ENCODE assay signal across 20 cellular contexts in the genomic region with DNA sequence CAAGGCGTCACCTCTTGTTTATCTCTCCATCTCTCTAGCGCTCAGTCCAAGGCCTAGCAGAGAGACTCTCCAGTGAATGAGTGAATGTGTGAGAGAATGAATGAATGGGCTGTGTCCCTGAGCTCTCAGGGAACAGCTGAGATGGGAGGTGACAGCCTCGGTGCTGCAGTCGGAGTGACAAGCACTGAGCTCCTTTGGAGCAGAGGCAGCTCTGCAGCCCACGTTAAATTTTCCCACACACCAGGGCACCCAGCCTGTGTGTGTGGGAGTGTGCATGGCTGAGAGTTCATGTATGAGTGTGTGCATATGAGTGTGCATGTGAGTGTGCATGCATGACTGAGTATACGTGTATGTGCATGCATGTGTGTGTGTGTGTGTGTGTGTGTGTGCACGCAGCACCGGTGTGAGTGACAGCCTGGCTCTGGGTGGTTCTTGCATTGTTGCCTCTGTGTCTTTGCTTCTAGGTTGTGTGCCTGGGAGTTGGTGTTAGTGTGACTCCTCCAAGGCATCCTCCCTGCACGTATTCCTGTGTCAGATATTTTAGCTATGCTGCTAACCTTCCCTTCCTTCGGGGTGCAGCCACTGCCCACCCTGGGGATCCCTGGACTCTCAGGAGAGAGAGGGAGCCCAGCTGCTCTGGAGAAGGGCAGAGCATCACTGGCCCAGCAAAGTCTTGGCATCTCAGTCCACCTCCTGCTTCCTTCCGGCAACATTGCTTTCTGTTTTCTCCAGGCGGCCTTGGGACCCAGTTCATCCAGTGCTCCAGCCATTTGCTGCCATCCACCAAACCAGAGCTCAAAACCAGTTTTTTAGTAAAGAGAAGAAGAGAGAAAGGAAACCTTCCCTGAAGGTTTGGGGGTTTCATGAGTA.
"Had no signal": no experiment of that assay in that cellular context is flagged by ENCODE, and none has a peak within 500 bp of the region (broad histone marks: within the 10 kb centered on the region; RNA-seq: fewer than 3 reads in every experiment).

No MANE protein-coding gene starts in this region.

- H3K4me1 Mint-ChIP-seq: activated CD4-positive, alpha-beta memory T cell treated with anti-CD3 and anti-CD28 coated beads, Interleukin-2, amount 10 ng/mL, durations not matched to agents 7 days and 5 days; activated naive CD4-positive, alpha-beta T cell treated with anti-CD3 and anti-CD28 coated beads, Interleukin-2, amount 10 ng/mL, durations not matched to agents 7 days and 5 days; activated naive CD8-positive, alpha-beta T cell treated with anti-CD3 and anti-CD28 coated beads, Interleukin-2, amount 10 ng/mL, durations not matched to agents 7 days and 5 days; T-cell had no signal

- H3K4me1 ChIP-seq: adrenal gland, breast epithelium had no signal

- ATAC-seq: PC-3 had no signal

- H3K27ac ChIP-seq: adrenal gland, breast epithelium, SK-N-MC had no signal

- H3K4me3 Mint-ChIP-seq: activated CD4-positive, alpha-beta memory T cell treated with anti-CD3 and anti-CD28 coated beads, Interleukin-2, amount 10 ng/mL, durations not matched to agents 7 days and 5 days; activated naive CD4-positive, alpha-beta T cell treated with anti-CD3 and anti-CD28 coated beads, Interleukin-2, amount 10 ng/mL, durations not matched to agents 7 days and 5 days; activated naive CD8-positive, alpha-beta T cell treated with anti-CD3 and anti-CD28 coated beads, Interleukin-2, amount 10 ng/mL, durations not matched to agents 7 days and 5 days; T-cell had no signal

- H3K36me3 Mint-ChIP-seq: activated naive CD4-positive, alpha-beta T cell treated with anti-CD3 and anti-CD28 coated beads, Interleukin-2, amount 10 ng/mL, durations not matched to agents 7 days and 5 days; activated naive CD8-positive, alpha-beta T cell treated with anti-CD3 and anti-CD28 coated beads, Interleukin-2, amount 10 ng/mL, durations not matched to agents 7 days and 5 days; T-cell had no signal

- H3K4me3 ChIP-seq: adrenal gland, breast epithelium, MG63, SK-N-MC had no signal

- DNase-seq: activated CD4-positive, alpha-beta T cell treated with anti-CD3 and anti-CD28 coated beads, Interleukin-2, amount 50 U/mL, for 1 hour; activated CD4-positive, CD25-positive, alpha-beta regulatory T cell; activated gamma-delta T cell treated with Interleukin-2 at 50 U/mL for 16 hours; activated naive CD8-positive, alpha-beta T cell treated with anti-CD3 and anti-CD28 coated beads, Interleukin-2, amount 10 ng/mL, durations not matched to agents 7 days and 5 days; activated T-cell treated with anti-CD3 and anti-CD28 coated beads for 4 hours; adrenal gland; MG63; NCI-H1436; NCI-H1694 treated with DMSO at 0.1 percent for 48 hours; NCI-H446; NCI-H524 treated with DMSO at 0.1 percent for 48 hours; NCI-H748 treated with DMSO at 0.1 percent for 48 hours; T1000 had no signal

- H3K9me3 ChIP-seq: adrenal gland, breast epithelium, MG63 had no signal

- H3K36me3 ChIP-seq: adrenal gland, breast epithelium, MG63 had no signal

- H3K9me3 Mint-ChIP-seq: activated CD4-positive, alpha-beta memory T cell treated with anti-CD3 and anti-CD28 coated beads, Interleukin-2, amount 10 ng/mL, durations not matched to agents 7 days and 5 days; activated naive CD4-positive, alpha-beta T cell treated with anti-CD3 and anti-CD28 coated beads, Interleukin-2, amount 10 ng/mL, durations not matched to agents 7 days and 5 days; activated naive CD8-positive, alpha-beta T cell treated with anti-CD3 and anti-CD28 coated beads, Interleukin-2, amount 10 ng/mL, durations not matched to agents 7 days and 5 days; activated T-helper 2 cell treated with anti-CD3 and anti-CD28 coated beads, Interferon-gamma antibody, Interleukin-2, Interleukin-4, amounts not matched to agents 10 μg/mL and 5 μg/mL and 100 μg/mL, durations not matched to agents 14 hours and 24 hours and 36 hours; T-cell had no signal

- H3K27me3 ChIP-seq: adrenal gland, MG63 had no signal

- H3K27ac Mint-ChIP-seq: activated CD4-positive, alpha-beta memory T cell treated with anti-CD3 and anti-CD28 coated beads, Interleukin-2, amount 10 ng/mL, durations not matched to agents 7 days and 5 days; activated naive CD4-positive, alpha-beta T cell treated with anti-CD3 and anti-CD28 coated beads, Interleukin-2, amount 10 ng/mL, durations not matched to agents 7 days and 5 days; activated naive CD8-positive, alpha-beta T cell treated with anti-CD3 and anti-CD28 coated beads, Interleukin-2, amount 10 ng/mL, durations not matched to agents 7 days and 5 days; activated T-helper 2 cell treated with anti-CD3 and anti-CD28 coated beads, Interferon-gamma antibody, Interleukin-2, Interleukin-4, amounts not matched to agents 10 μg/mL and 5 μg/mL and 100 μg/mL, durations not matched to agents 14 hours and 24 hours and 36 hours; T-cell had no signal
